1 cellular context compared by ENCODE assay signal in the genomic region with DNA sequence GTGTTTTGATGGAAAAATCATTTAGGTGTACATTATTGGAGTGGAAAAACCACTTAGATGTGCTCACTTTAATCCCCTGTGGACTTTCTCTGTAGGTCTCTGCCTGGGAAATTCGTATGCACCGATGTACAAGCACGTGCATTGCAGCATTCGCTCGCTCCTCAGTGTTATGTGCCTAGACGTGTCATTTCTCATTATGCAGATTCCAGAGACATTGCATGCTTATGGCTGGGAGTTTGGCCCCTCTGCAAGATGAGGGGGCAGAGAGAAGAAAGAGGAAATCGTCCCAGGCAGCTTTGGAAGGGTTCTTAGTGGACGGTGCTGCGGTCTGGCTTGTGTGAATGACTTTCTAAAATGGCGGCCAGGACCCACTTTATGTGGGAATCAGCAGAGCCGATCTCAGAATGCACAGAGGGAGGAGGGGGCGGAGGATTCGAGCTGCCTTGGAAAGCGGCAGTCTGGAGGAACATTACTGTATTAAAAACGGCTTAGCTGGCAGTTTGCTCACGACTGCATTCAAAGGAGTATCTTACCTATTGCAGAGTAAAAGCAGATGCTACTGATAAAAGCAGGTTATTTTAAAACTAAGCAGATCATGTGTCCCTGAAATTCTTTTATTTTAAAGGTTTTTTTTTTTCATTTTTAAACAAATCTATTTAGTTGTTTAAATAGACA.
TF ChIP-seq lines count a peak whose summit lies in the region.

No MANE protein-coding gene starts in this region.

TF ChIP-seq in HepG2, 621 proteins besides CTCF, POLR2A, EP300 and RAD21 (continued from another document and continues in another):
- no peak for TF ChIP-seq SNAPC4 (CRISPR knock-in tag; IDR thresholded peaks at IDR 0.05)
- TF ChIP-seq SUZ12 (IDR thresholded peaks at IDR 0.05; ENCODE audit: low read depth, low read length), result no peak
- no peak for TF ChIP-seq GABPA (IDR thresholded peaks at IDR 0.05; ENCODE audit: low read depth, low read length)
- TF ChIP-seq GABPA (CRISPR knock-in tag; IDR thresholded peaks at IDR 0.05; ENCODE audit: low read depth), result 0 out of 2 replicates have a peak, but pooled peaks have one; percentile 39
- TF ChIP-seq PAX8 (CRISPR knock-in tag; IDR thresholded peaks at IDR 0.05; ENCODE audit: borderline replicate concordance), result no peak; the same call in 1 of the 2 replicates
- 0 out of 2 replicates have a peak, but pooled peaks have one; percentile 38 for TF ChIP-seq ARID4A (CRISPR knock-in tag; IDR thresholded peaks at IDR 0.05; ENCODE audit: borderline replicate concordance)
- no peak for TF ChIP-seq CBX1 (IDR thresholded peaks at IDR 0.05; ENCODE audit: low read depth)
- peak; percentile 87 for TF ChIP-seq DMAP1 (CRISPR knock-in tag; IDR thresholded peaks at IDR 0.05)
- TF ChIP-seq ZNF337 (CRISPR knock-in tag; IDR thresholded peaks at IDR 0.05; ENCODE audit: borderline replicate concordance, low read depth), result no peak
- no peak for TF ChIP-seq ZNF660 (CRISPR knock-in tag; IDR thresholded peaks at IDR 0.05; ENCODE audit: borderline replicate concordance, low read depth)
- TF ChIP-seq HNRNPH1 (optimal IDR thresholded peaks at IDR 0.05; ENCODE audit: low read depth, low read length), result no peak
- TF ChIP-seq SYNCRIP (IDR thresholded peaks at IDR 0.05; ENCODE audit: insufficient read depth, low read depth, low read length), result no peak
- no peak for TF ChIP-seq ATM (IDR thresholded peaks at IDR 0.05; ENCODE audit: borderline replicate concordance)
- TF ChIP-seq POLR2G (IDR thresholded peaks at IDR 0.05; ENCODE audit: low read depth, low read length), result peak; percentile 12; the same call in 1 of the 2 replicates
- TF ChIP-seq ZNF318 (CRISPR knock-in tag; IDR thresholded peaks at IDR 0.05), result no peak
- TF ChIP-seq ZNF530 (CRISPR knock-in tag; IDR thresholded peaks at IDR 0.05; ENCODE audit: low read depth), result no peak
- TF ChIP-seq GABPB1 (CRISPR knock-in tag; IDR thresholded peaks at IDR 0.05), result no peak
- no peak for TF ChIP-seq ZFP90 (CRISPR knock-in tag; IDR thresholded peaks at IDR 0.05; ENCODE audit: borderline replicate concordance)
- no peak for TF ChIP-seq CBFB (CRISPR knock-in tag; IDR thresholded peaks at IDR 0.05)
- TF ChIP-seq NCOA1 (CRISPR knock-in tag; IDR thresholded peaks at IDR 0.05), result no peak
- no peak for TF ChIP-seq PLRG1 (conservative IDR thresholded peaks at IDR 0.05)
- TF ChIP-seq ZNF589 (CRISPR knock-in tag; conservative IDR thresholded peaks at IDR 0.05), result no peak
- no peak for TF ChIP-seq HNF4G (IDR thresholded peaks at IDR 0.05; ENCODE audit: borderline replicate concordance, low read depth, low read length)
- no peak for TF ChIP-seq HNF4G (CRISPR knock-in tag; IDR thresholded peaks at IDR 0.05; ENCODE audit: borderline replicate concordance, low read depth)
- 0 out of 2 replicates have a peak, but pooled peaks have one; percentile 46 for TF ChIP-seq ZNF354B (CRISPR knock-in tag; IDR thresholded peaks at IDR 0.05)
- 0 out of 2 replicates have a peak, but pooled peaks have one; percentile 45 for TF ChIP-seq ZNF101 (CRISPR knock-in tag; IDR thresholded peaks at IDR 0.05; ENCODE audit: borderline replicate concordance, low read depth)
- no peak for TF ChIP-seq ZNF251 (CRISPR knock-in tag; IDR thresholded peaks at IDR 0.05)
- TF ChIP-seq, protein P1, sequence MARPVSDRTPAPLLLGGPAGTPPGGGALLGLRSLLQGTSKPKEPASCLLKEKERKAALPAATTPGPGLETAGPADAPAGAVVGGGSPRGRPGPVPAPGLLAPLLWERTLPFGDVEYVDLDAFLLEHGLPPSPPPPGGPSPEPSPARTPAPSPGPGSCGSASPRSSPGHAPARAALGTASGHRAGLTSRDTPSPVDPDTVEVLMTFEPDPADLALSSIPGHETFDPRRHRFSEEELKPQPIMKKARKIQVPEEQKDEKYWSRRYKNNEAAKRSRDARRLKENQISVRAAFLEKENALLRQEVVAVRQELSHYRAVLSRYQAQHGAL (CRISPR knock-in tag; IDR thresholded peaks at IDR 0.05; ENCODE audit: not compliant biosample characterization), result no peak
- TF ChIP-seq YEATS4 (CRISPR knock-in tag; IDR thresholded peaks at IDR 0.05; ENCODE audit: borderline replicate concordance), result peak; percentile 41; the same call in 1 of the 2 replicates
- TF ChIP-seq ERF (CRISPR knock-in tag; IDR thresholded peaks at IDR 0.05), result 0 out of 2 replicates have a peak, but pooled peaks have one; percentile 51
- no peak for TF ChIP-seq ZNF24 (IDR thresholded peaks at IDR 0.05)
